ENCODE assay signal across 7 cellular contexts in genomic region chr19:48746738-48747575, GRCh38. TPM values are rescaled to one million over a fixed set of nuclear protein-coding genes. Genes with fewer than 3 reads are reported as not detected.
DNase-seq lines count a peak whose midpoint lies in the region; TF ChIP-seq lines count a peak whose summit lies in the region.

IZUMO1 (minus strand) TSS chr19:48746909; CDS start chr19:48745859, 1,050 bp downstream.

- H3K4me1 Mint-ChIP-seq in progenitor cell of endocrine pancreas (ENCODE audit: low read depth), result peaks cover 3% of the 10 kb centered on the region

- no peaks in the 10 kb centered on the region for H3K4me1 ChIP-seq in GM23248 (ENCODE audit: insufficient read depth)
- H3K4me1 ChIP-seq in hepatocyte (ENCODE audit: insufficient read depth), result no peaks in the 10 kb centered on the region

- H3K9me2 ChIP-seq in GM23248 (ENCODE audit: insufficient read depth) (no peaks in the 10 kb centered on the region), hepatocyte (replicated peaks; ENCODE audit: insufficient read depth) (no peaks in the 10 kb centered on the region)

- H3K9ac ChIP-seq in GM23248, result peak within 1 kb of the TSS; percentile 59

- no peak within 1 kb of the TSS for H3K27ac ChIP-seq in GM23248
- peak within 1 kb of the TSS; percentile 42 for H3K27ac ChIP-seq in hepatocyte

- H3K4me3 ChIP-seq in GM23248, result peak within 1 kb of the TSS; percentile 73
- no peak within 1 kb of the TSS for H3K4me3 ChIP-seq in hepatocyte

- H3K9me3 ChIP-seq in GM23248 (ENCODE audit: low read depth) (no peaks in the 10 kb centered on the region), hepatocyte (ENCODE audit: low read depth) (no peaks in the 10 kb centered on the region)

- peak within 1 kb of the TSS; percentile 59 for H3K27ac Mint-ChIP-seq in progenitor cell of endocrine pancreas

- peaks cover 5% of the 10 kb centered on the region for H3K9me3 Mint-ChIP-seq in progenitor cell of endocrine pancreas (ENCODE audit: low read depth)

- H4K20me1 ChIP-seq in GM23248 (ENCODE audit: insufficient read depth), result no peaks in the 10 kb centered on the region
- H4K20me1 ChIP-seq in hepatocyte (ENCODE audit: insufficient read depth, poor library complexity, severe bottlenecking), result no peaks in the 10 kb centered on the region

- DNase-seq in GM23248 (peak; percentile 90), SK-N-DZ (ENCODE audit: low spot score) (peak; percentile 72), astrocyte of the hippocampus (ENCODE audit: low read depth, low spot score) (peak; percentile 95), hepatocyte (ENCODE audit: low spot score) (peak; percentile 91), progenitor cell of endocrine pancreas (ENCODE audit: low spot score, unreplicated experiment) (peak; percentile 48), NCI-H1092 (lab: John Stamatoyannopoulos, UW) (no peak), NCI-H774 (lab: John Stamatoyannopoulos, UW) (no peak)

- no peaks in the 10 kb centered on the region for H3F3A ChIP-seq in GM23248 (ENCODE audit: insufficient read depth)

- H3K36me3 Mint-ChIP-seq in progenitor cell of endocrine pancreas (ENCODE audit: insufficient read depth), result peaks cover 4% of the 10 kb centered on the region

- H3K27me3 ChIP-seq in GM23248 (replicated peaks; ENCODE audit: insufficient read depth) (peaks cover 14% of the 10 kb centered on the region), hepatocyte (no peaks in the 10 kb centered on the region)

- peak within 1 kb of the TSS; percentile 89 for H2AFZ ChIP-seq in GM23248
- peak within 1 kb of the TSS; percentile 25 for H2AFZ ChIP-seq in hepatocyte

- H3K4me2 ChIP-seq in GM23248 (ENCODE audit: unreplicated experiment) (peak within 1 kb of the TSS; percentile 72), hepatocyte (peak within 1 kb of the TSS; percentile 65)

- 16 to 17% methylated on average over 27 to 31 of the region's 31 CpGs for WGBS in GM23248 (ENCODE audit: low coverage in 1 of 2, low lambda C conversion rate in 2 of 2, missing lambda C conversion rate in 2 of 2), 2 experiments
- WGBS in hepatocyte (ENCODE audit: low lambda C conversion rate, missing lambda C conversion rate), result 12% methylated on average over 30 of the region's 31 CpGs

- peak within 1 kb of the TSS; percentile 67 for H3K4me3 Mint-ChIP-seq in progenitor cell of endocrine pancreas (ENCODE audit: low read depth)

- TF ChIP-seq CTCF in hepatocyte (IDR thresholded peaks at IDR 0.05; ENCODE audit: poor library complexity) (no peak), progenitor cell of endocrine pancreas (IDR thresholded peaks at IDR 0.05; ENCODE audit: unreplicated experiment) (no peak)

- H3K36me3 ChIP-seq in GM23248 (ENCODE audit: low read depth) (no peaks in the 10 kb centered on the region), hepatocyte (replicated peaks; ENCODE audit: insufficient read depth, low read depth) (no peaks in the 10 kb centered on the region)

- peaks cover 21% of the 10 kb centered on the region for H3K27me3 Mint-ChIP-seq in progenitor cell of endocrine pancreas

- H3K79me2 ChIP-seq in GM23248 (ENCODE audit: insufficient read depth) (no peaks in the 10 kb centered on the region), hepatocyte (no peaks in the 10 kb centered on the region)

- in situ Hi-C loops in GM23248 (cut with MboI), result no loop called here

RNA-seq across cellular contexts. Expression of gene IZUMO1, which starts in this region (rescaled TPM):
- total RNA-seq in GM23248 (2014; rRNA removed; shearing (Covaris generic)), result not detected in 2 replicates
- polyA plus RNA-seq in GM23248 (2016; fragmentation: Nextera tagmentation; extraction: Ambion mirVana) (not detected in 2 replicates), hepatocyte (0.52 and 1.3 TPM in 2 replicates)
- polyA plus RNA-seq in SK-N-DZ (2014; cell fraction: cytosol; rRNA removed), result not detected in 2 replicates
- polyA plus RNA-seq in SK-N-DZ (2014; cell fraction: nucleus; rRNA removed), result 0.15 TPM in 1 of 2 replicates, not detected in the other
- total RNA-seq in hepatocyte (0.40 and 0.57 TPM in 2 replicates), progenitor cell of endocrine pancreas (0.55 and 1.0 TPM in 2 replicates)

Comparison
In these comparisons a context has a peak if more than half of its experiments do, and no peak if none do; other contexts are left out.
1. Peak in DNase-seq, H3K4me3 ChIP-seq, H3K9ac ChIP-seq and H3K4me2 ChIP-seq in GM23248; RNA of the gene not detected or under 1 TPM.
2. DNase-seq: peak in SK-N-DZ (single experiment), astrocyte of the hippocampus (single experiment), hepatocyte (single experiment) and progenitor cell of endocrine pancreas (single experiment); none in NCI-H1092 (single experiment) and NCI-H774 (single experiment).